In genomic region chr2:63841254-63842022, GRCh38 we compare ENCODE assay signal across 8 cellular contexts. TPM values are rescaled to one million over a fixed set of nuclear protein-coding genes. Genes with fewer than 3 reads are reported as not detected.
DNase-seq lines count a peak whose midpoint lies in the region; ATAC-seq and TF ChIP-seq lines count a peak whose summit lies in the region.

TSS of gene UGP2 (plus strand) at chr2:63841896. CDS start at chr2:63842186, 290 bp downstream.

- TF ChIP-seq CTCF in GM12873 (IDR thresholded peaks at IDR 0.05; ENCODE audit: insufficient read depth, low read depth, low read length, missing control alignments) (peak; percentile 16), adrenal gland (IDR thresholded peaks at IDR 0.05) (peak in 1 of 6 experiments; percentile 19), uterus (IDR thresholded peaks at IDR 0.05) (peak in 3 of 4 experiments; percentile 10 to 35 (median 21))

- intact Hi-C loops in adrenal gland (cut with DNase I) (no loop called here), left cardiac atrium (cut with DNase I) (loop anchor here in 1 of 2 donors (5.0 kb wide), 1 partner anchor 144 kb away; no protein-coding TSS in a partner anchor), uterus (cut with DNase I; ENCODE audit: low total_unique reads) (no loop called here)

- H3K4me3 ChIP-seq in adrenal gland (peak within 1 kb of the TSS; percentile 62 to 89 (median 80)), uterus (peak within 1 kb of the TSS; percentile 78 to 99)

- 0 to 2% (median 0%) methylated on average over 16 to 59 of the region's 59 CpGs for WGBS in adrenal gland, 4 donors

- TF ChIP-seq POLR2A in adrenal gland (IDR thresholded peaks at IDR 0.05) (peak; percentile 50 to 87), uterus (IDR thresholded peaks at IDR 0.05) (peak; percentile 67 to 84)

- H3K9me3 ChIP-seq in adrenal gland (replicated peaks in 1 of 3) (no peaks in the 10 kb centered on the region), uterus (no peaks in the 10 kb centered on the region)

- DNase-seq in NCI-H146 (lab: John Stamatoyannopoulos, UW) (peak; percentile 95), T-helper 1 cell (peak; percentile 75 to 92 (median 80)), adrenal gland (peak; percentile 87 to 95 (median 91)), left cardiac atrium (peak; percentile 95), pulmonary artery endothelial cell (ENCODE audit: low read depth, low spot score) (peak; percentile 47), uterus (peak; percentile 91 to 92)

- ATAC-seq in HG02798 (IDR thresholded peaks at IDR 0.05; ENCODE audit: poor library complexity, unreplicated experiment) (peak; percentile 65), left cardiac atrium (peak; percentile 87 to 94)

- H3K27ac ChIP-seq in adrenal gland (peak within 1 kb of the TSS; percentile 77 to 98 (median 94)), uterus (peak within 1 kb of the TSS; percentile 97 to 98)

- H3K27me3 ChIP-seq in adrenal gland (no peaks in the 10 kb centered on the region), uterus (no peaks in the 10 kb centered on the region)

- no peaks in the 10 kb centered on the region for H3K36me3 ChIP-seq in adrenal gland (replicated peaks in 1 of 2)
- no peaks in the 10 kb centered on the region for H3K36me3 ChIP-seq in uterus

- H3K4me1 ChIP-seq in adrenal gland (replicated peaks in 1 of 2), result peaks cover 15 to 36% of the 10 kb centered on the region in 2 donors
- no peaks in the 10 kb centered on the region for H3K4me1 ChIP-seq in uterus

RNA-seq across cellular contexts. Expression of gene UGP2, which starts in this region (rescaled TPM):
- 100 to 1,000 TPM in 4 of 8 donors, 10 to 100 TPM in 4; 83.8 to 174 (median 106) TPM for total RNA-seq in adrenal gland
- 100 to 1,000 TPM in 1 of 3 donors, 10 to 100 TPM in 2; 62.4 to 195 (median 73.5) TPM for polyA plus RNA-seq in adrenal gland
- 100 to 1,000 TPM; 303 TPM for total RNA-seq in left cardiac atrium
- total RNA-seq in pulmonary artery endothelial cell, result 55.6 and 61.8 TPM in 2 replicates
- 100 to 1,000 TPM in 2 of 4 donors, 10 to 100 TPM in 2; 90.7 to 181 (median 106) TPM for total RNA-seq in uterus

Comparison
In these comparisons a context has a peak if more than half of its experiments do, and no peak if none do; other contexts are left out.
1. Peak in every context shown above with its lines: DNase-seq, ATAC-seq, H3K4me3 ChIP-seq and H3K27ac ChIP-seq.